34 cellular contexts compared by ENCODE assay signal in the genomic region with DNA sequence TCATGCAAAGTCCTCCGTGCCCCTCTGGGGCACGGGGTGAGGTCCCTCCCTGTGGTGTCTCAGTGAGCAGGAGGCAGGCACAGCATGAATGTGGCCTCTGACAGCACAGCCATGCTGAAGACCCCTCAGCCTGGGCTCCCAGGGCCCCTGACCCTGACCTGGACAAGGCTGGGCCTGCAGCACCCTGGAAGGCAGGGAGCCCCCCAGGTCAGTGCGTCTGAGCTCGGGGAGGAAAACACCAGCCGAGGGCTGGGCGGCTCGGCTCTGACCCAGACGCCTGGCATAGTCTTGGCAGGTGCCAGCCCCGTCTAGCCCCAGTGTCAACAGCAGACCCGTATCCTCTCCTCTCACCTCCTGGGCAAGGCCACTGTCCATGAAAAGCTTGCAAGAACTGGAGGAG.
"Had no signal": no experiment of that assay in that cellular context is flagged by ENCODE, and none has a peak within 500 bp of the region (broad histone marks: within the 10 kb centered on the region; RNA-seq: fewer than 3 reads in every experiment).

No MANE protein-coding gene starts in this region.

- DNase-seq: Karpas-422, Kasumi-1, KG1, MG63, MM.1S, MV-4-11, NCI-H1048, NCI-H1092, NCI-H1092 treated with DMSO at 0.1 percent for 48 hours, NCI-H1105, NCI-H1105 treated with DMSO at 0.1 percent for 48 hours, NCI-H1417, NCI-H1417 treated with DMSO at 0.1 percent for 48 hours, NCI-H1436, NCI-H1436 treated with DMSO at 0.1 percent for 48 hours, NCI-H146, NCI-H1694, NCI-H1694 treated with DMSO at 0.1 percent for 48 hours, NCI-H187, NCI-H187 treated with DMSO at 0.1 percent for 48 hours, NCI-H1930, NCI-H2029, NCI-H2029 treated with DMSO at 0.1 percent for 48 hours, NCI-H2081, NCI-H2081 treated with DMSO at 0.1 percent for 48 hours, NCI-H2107, NCI-H2171, NCI-H2171 treated with DMSO at 0.1 percent for 48 hours, NCI-H2227 treated with DMSO at 0.1 percent for 48 hours, NCI-H226, NCI-H345, NCI-H446, NCI-H446 treated with DMSO at 0.1 percent for 48 hours had no signal

- H3K4me3 ChIP-seq: MG63 had no signal

- H3K4me2 ChIP-seq: KMS-11 had no signal

- H3K9ac ChIP-seq: KMS-11 had no signal

- H3K9me3 ChIP-seq: MG63 had no signal

- H3K36me3 ChIP-seq: MG63 had no signal

- H3K27me3 ChIP-seq: MG63 had no signal

- H3K27ac ChIP-seq: KMS-11 had no signal
